Comparison of ENCODE assay signal across 14 cellular contexts in the genomic region with DNA sequence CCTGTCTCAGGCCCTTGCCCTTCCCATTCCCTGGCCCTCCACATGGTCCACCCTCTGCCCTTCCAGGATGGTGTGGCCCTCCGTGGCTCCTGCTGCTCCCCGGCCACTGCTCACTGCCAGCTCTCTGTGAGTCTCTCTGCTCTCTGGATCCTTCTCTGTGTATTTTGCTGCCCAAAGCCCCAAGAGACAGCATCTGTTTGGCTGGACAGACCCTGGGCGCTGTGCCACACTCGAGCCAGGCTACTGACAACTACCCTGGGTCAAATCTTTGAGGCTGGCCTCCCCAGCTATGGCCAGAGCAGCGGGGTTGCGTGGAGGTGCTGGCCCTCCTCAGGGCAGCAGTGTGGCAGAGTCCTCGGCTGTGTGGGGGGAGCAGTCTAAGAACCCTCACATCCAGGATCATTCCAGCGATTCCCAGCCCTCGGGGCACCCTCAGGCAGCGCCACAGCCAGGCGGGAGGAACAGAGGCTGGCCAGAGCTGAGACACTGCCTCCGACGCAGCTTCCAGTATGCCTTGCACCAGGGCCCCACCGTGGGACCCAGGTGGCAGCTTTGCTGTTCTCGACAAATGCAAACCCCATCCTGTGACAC.
DNase-seq lines count a peak whose midpoint lies in the region; ATAC-seq, FAIRE-seq and TF ChIP-seq lines count a peak whose summit lies in the region.
"Had no signal": no experiment of that assay in that cellular context is flagged by ENCODE, and none has a peak within 500 bp of the region (broad histone marks: within the 10 kb centered on the region; RNA-seq: fewer than 3 reads in every experiment).

No MANE protein-coding gene starts in this region.

- TF ChIP-seq CTCF in esophagus muscularis mucosa (IDR thresholded peaks at IDR 0.05), result no peak
- no peak for TF ChIP-seq CTCF in tibial nerve (IDR thresholded peaks at IDR 0.05)

- H2BK120ac ChIP-seq in neuronal stem cell (ENCODE audit: low read depth, low read length), result no peak overlapping the region

- H3K4ac ChIP-seq in neuronal stem cell (ENCODE audit: low read length), result no peak overlapping the region

- H3K27me3 Mint-ChIP-seq in effector memory CD8-positive, alpha-beta T cell, result peaks cover 19 to 30% of the 10 kb centered on the region in 2 donors

- no peak overlapping the region for H3K4me2 ChIP-seq in neuronal stem cell (ENCODE audit: insufficient read depth, low read length, poor library complexity, severe bottlenecking)

- H2BK12ac ChIP-seq in neuronal stem cell (ENCODE audit: low read length), result peak overlapping the region; percentile 79

- H3K9me3 ChIP-seq in NT2/D1 (ENCODE audit: insufficient read depth, low read length), result no peaks in the 10 kb centered on the region
- H3K9me3 ChIP-seq in esophagus muscularis mucosa, result no peaks in the 10 kb centered on the region
- H3K9me3 ChIP-seq in neuronal stem cell (replicated peaks in 1 of 2; ENCODE audit: control insufficient read depth in 2 of 2, insufficient read depth in 1 of 2, low read depth in 1 of 2, low read length in 2 of 2), result peaks cover 0 to 4% of the 10 kb centered on the region in 2 donors
- H3K9me3 ChIP-seq in tibial nerve, result no peaks in the 10 kb centered on the region
- H3K9me3 ChIP-seq: SJCRH30 had no signal

- intact Hi-C loops in esophagus muscularis mucosa (cut with DNase I), result no loop called here

- H3K4me1 ChIP-seq in NT2/D1 (ENCODE audit: insufficient read depth, insufficient read length), result peaks cover 22% of the 10 kb centered on the region
- peaks cover 7 to 26% (median 23%) of the 10 kb centered on the region in 4 donors for H3K4me1 ChIP-seq in esophagus muscularis mucosa
- peaks cover 15 to 19% of the 10 kb centered on the region in 2 donors for H3K4me1 ChIP-seq in neuronal stem cell (ENCODE audit: control insufficient read depth in 2 of 2, insufficient read depth in 1 of 2, low read depth in 1 of 2, low read length in 2 of 2)
- H3K4me1 ChIP-seq in tibial nerve, result peaks cover 0 to 34% (median 9%) of the 10 kb centered on the region in 4 donors
- H3K4me1 ChIP-seq: SJCRH30 had no signal

- peak overlapping the region; percentile 45 for H2BK5ac ChIP-seq in neuronal stem cell (ENCODE audit: low read length)

- H2AK5ac ChIP-seq in neuronal stem cell (ENCODE audit: low read depth, low read length), result peak overlapping the region; percentile 72

- H3K9me3 Mint-ChIP-seq in effector memory CD8-positive, alpha-beta T cell, result no peaks in the 10 kb centered on the region
- H3K9me3 Mint-ChIP-seq: activated T-cell treated with anti-CD3 and anti-CD28 coated beads, Interleukin-2, amount 50 U/mL, for 72 hours; stimulated activated effector memory CD8-positive, alpha-beta T cell treated with anti-CD3 and anti-CD28 coated beads, Interleukin-12 subunit alpha, Interleukin-12 subunit beta, amount 100 ng/mL, for 72 hours; WTC11 had no signal

- no peak for TF ChIP-seq POLR2A in esophagus muscularis mucosa (IDR thresholded peaks at IDR 0.05; ENCODE audit: low read depth)
- no peak for TF ChIP-seq POLR2A in tibial nerve (IDR thresholded peaks at IDR 0.05)
- TF ChIP-seq POLR2A in GM12891 (IDR thresholded peaks at IDR 0.05; ENCODE audit: low read depth, low read length), result no peak

- no peak overlapping the region for H3K23ac ChIP-seq in neuronal stem cell (ENCODE audit: low read depth, low read length, poor library complexity)

- H3K27me3 ChIP-seq in NT2/D1 (ENCODE audit: insufficient read depth, insufficient read length) (peaks cover 36% of the 10 kb centered on the region), esophagus muscularis mucosa (peaks cover 0 to 6% (median 0%) of the 10 kb centered on the region in 4 donors), neuronal stem cell (ENCODE audit: control insufficient read depth in 3 of 3, insufficient read depth in 3 of 3, low read depth in 1 of 3, low read length in 3 of 3) (peaks cover 0 to 68% (median 6%) of the 10 kb centered on the region in 3 experiments), tibial nerve (peaks cover 0 to 8% of the 10 kb centered on the region in 2 donors)

- no peak overlapping the region for H3K27ac Mint-ChIP-seq in effector memory CD8-positive, alpha-beta T cell
- H3K27ac Mint-ChIP-seq: activated T-cell treated with anti-CD3 and anti-CD28 coated beads, Interleukin-2, amount 50 U/mL, for 72 hours; naive thymus-derived CD4-positive, alpha-beta T cell; stimulated activated effector memory CD8-positive, alpha-beta T cell treated with anti-CD3 and anti-CD28 coated beads, Interleukin-12 subunit alpha, Interleukin-12 subunit beta, amount 100 ng/mL, for 72 hours; WTC11 had no signal

- FAIRE-seq in GM12891 (lab: Jason Lieb, UNC), result no peak

- H3K27ac ChIP-seq in esophagus muscularis mucosa (replicated peaks in 1 of 4), result peak overlapping the region; percentile 20 to 60 (median 45)
- no peak overlapping the region for H3K27ac ChIP-seq in neuronal stem cell (replicated peaks; ENCODE audit: low read length)
- H3K27ac ChIP-seq in tibial nerve, result peak overlapping the region in 3 of 4 donors; percentile 36 to 57 (median 46)
- H3K27ac ChIP-seq: SJCRH30 had no signal

- 73% methylated on average over 8 of the region's 15 CpGs for WGBS in esophagus muscularis mucosa
- WGBS in neuronal stem cell (ENCODE audit: extremely low coverage in 2 of 2, insufficient read length in 2 of 2, insufficient replicate concordance in 1 of 2), 2 donors, result no CpG with 5 or more reads among the region's 15 CpGs
- 46 to 53% methylated on average over 15 of the region's 15 CpGs for WGBS in tibial nerve, 2 donors

- no peak overlapping the region for H3K4me3 ChIP-seq in NT2/D1 (ENCODE audit: insufficient read length, low read depth)
- H3K4me3 ChIP-seq in esophagus muscularis mucosa, result no peak overlapping the region
- H3K4me3 ChIP-seq in neuronal stem cell (ENCODE audit: low read length in 2 of 2), result no peak overlapping the region
- H3K4me3 ChIP-seq in tibial nerve, result no peak overlapping the region
- H3K4me3 ChIP-seq: SJCRH30 had no signal

- H3K18ac ChIP-seq in neuronal stem cell (ENCODE audit: low read length), result peak overlapping the region; percentile 86

- H3K4me3 Mint-ChIP-seq in effector memory CD8-positive, alpha-beta T cell, result no peak overlapping the region
- H3K4me3 Mint-ChIP-seq: activated T-cell treated with anti-CD3 and anti-CD28 coated beads, Interleukin-2, amount 50 U/mL, for 72 hours; naive thymus-derived CD4-positive, alpha-beta T cell; stimulated activated effector memory CD8-positive, alpha-beta T cell treated with anti-CD3 and anti-CD28 coated beads, Interleukin-12 subunit alpha, Interleukin-12 subunit beta, amount 100 ng/mL, for 72 hours; WTC11 had no signal

- no peak for TF ChIP-seq EP300 in esophagus muscularis mucosa (IDR thresholded peaks at IDR 0.05)
- no peak for TF ChIP-seq EP300 in tibial nerve (IDR thresholded peaks at IDR 0.05)

- H3K9ac ChIP-seq in NT2/D1 (ENCODE audit: insufficient read length, low read depth) (peak overlapping the region; percentile 45), neuronal stem cell (ENCODE audit: low read depth, low read length, poor library complexity) (peak overlapping the region; percentile 9)

- H2AFZ ChIP-seq in neuronal stem cell (ENCODE audit: low read length), result peak overlapping the region; percentile 60

- DNase-seq in NT2/D1 (ENCODE audit: low read depth, low spot score), result no peak
- no peak for DNase-seq in esophagus muscularis mucosa (ENCODE audit: extremely low spot score)
- no peak for DNase-seq in neuronal stem cell (ENCODE audit: low spot score)
- no peak for DNase-seq in tibial nerve (ENCODE audit: low spot score in 2 of 2)
- no peak for DNase-seq in effector memory CD8-positive, alpha-beta T cell
- no peak for DNase-seq in GM12891 (ENCODE audit: insufficient read length, low spot score)
- DNase-seq in activated CD4-positive, alpha-beta T cell treated with anti-CD3 and anti-CD28 coated beads for 48 hours, result no peak
- DNase-seq: activated T-cell treated with anti-CD3 and anti-CD28 coated beads, Interleukin-2, amount 50 U/mL, for 72 hours; naive thymus-derived CD4-positive, alpha-beta T cell; NCI-H446 treated with DMSO at 0.1 percent for 48 hours; SJCRH30; stimulated activated CD4-positive, alpha-beta T cell treated with anti-CD3 and anti-CD28 coated beads, Interleukin-1b, Interleukin-23, amount 100 ng/mL, for 48 hours had no signal

- H3K4me1 Mint-ChIP-seq in effector memory CD8-positive, alpha-beta T cell (ENCODE audit: low read depth in 2 of 2), result no peaks in the 10 kb centered on the region
- H3K4me1 Mint-ChIP-seq: naive thymus-derived CD4-positive, alpha-beta T cell; stimulated activated effector memory CD8-positive, alpha-beta T cell treated with anti-CD3 and anti-CD28 coated beads, Interleukin-12 subunit alpha, Interleukin-12 subunit beta, amount 100 ng/mL, for 72 hours had no signal

- no peak overlapping the region for H4K91ac ChIP-seq in neuronal stem cell (ENCODE audit: low read depth, low read length, poor library complexity)

- peak overlapping the region; percentile 13 for H2BK15ac ChIP-seq in neuronal stem cell (ENCODE audit: low read length)

- no peaks in the 10 kb centered on the region for H3K79me1 ChIP-seq in neuronal stem cell (ENCODE audit: low read depth, low read length)

- H3K36me3 ChIP-seq in NT2/D1 (ENCODE audit: insufficient read depth, insufficient read length, low read length) (no peaks in the 10 kb centered on the region), esophagus muscularis mucosa (no peaks in the 10 kb centered on the region), neuronal stem cell (replicated peaks in 1 of 2; ENCODE audit: control insufficient read depth in 2 of 2, insufficient read depth in 2 of 2, low read length in 2 of 2) (no peaks in the 10 kb centered on the region), tibial nerve (no peaks in the 10 kb centered on the region)
- H3K36me3 ChIP-seq: SJCRH30 had no signal

- ATAC-seq in effector memory CD8-positive, alpha-beta T cell (replicated peaks), result no peak
- ATAC-seq: activated T-cell treated with anti-CD3 and anti-CD28 coated beads, Interleukin-2, amount 50 U/mL, for 72 hours; naive thymus-derived CD4-positive, alpha-beta T cell; stimulated activated effector memory CD8-positive, alpha-beta T cell treated with anti-CD3 and anti-CD28 coated beads, Interleukin-12 subunit alpha, Interleukin-12 subunit beta, amount 100 ng/mL, for 72 hours; WTC11 had no signal

- peak overlapping the region; percentile 56 for H3K14ac ChIP-seq in neuronal stem cell (ENCODE audit: low read length)

- H3K36me3 Mint-ChIP-seq in effector memory CD8-positive, alpha-beta T cell (ENCODE audit: insufficient read depth), result no peaks in the 10 kb centered on the region
- H3K36me3 Mint-ChIP-seq: naive thymus-derived CD4-positive, alpha-beta T cell; stimulated activated effector memory CD8-positive, alpha-beta T cell treated with anti-CD3 and anti-CD28 coated beads, Interleukin-12 subunit alpha, Interleukin-12 subunit beta, amount 100 ng/mL, for 72 hours; WTC11 had no signal

- no peak overlapping the region for H4K8ac ChIP-seq in neuronal stem cell (ENCODE audit: low read depth, low read length)

TF ChIP-seq in GM12891, 5 proteins besides CTCF, POLR2A, EP300 and RAD21:
- no peak for TF ChIP-seq TAF1 (IDR thresholded peaks at IDR 0.05; ENCODE audit: low read depth, low read length)
- TF ChIP-seq SPI1 (IDR thresholded peaks at IDR 0.05; ENCODE audit: low read depth, low read length), result no peak
- TF ChIP-seq PAX5 (IDR thresholded peaks at IDR 0.05; ENCODE audit: insufficient read depth, low read length, severe bottlenecking), result no peak
- no peak for TF ChIP-seq POLR2AphosphoS5 (IDR thresholded peaks at IDR 0.05; ENCODE audit: low read depth, low read length)
- no peak for TF ChIP-seq POU2F2 (IDR thresholded peaks at IDR 0.05; ENCODE audit: low read depth, low read length)
